21 cellular contexts compared by ENCODE assay signal in the genomic region with DNA sequence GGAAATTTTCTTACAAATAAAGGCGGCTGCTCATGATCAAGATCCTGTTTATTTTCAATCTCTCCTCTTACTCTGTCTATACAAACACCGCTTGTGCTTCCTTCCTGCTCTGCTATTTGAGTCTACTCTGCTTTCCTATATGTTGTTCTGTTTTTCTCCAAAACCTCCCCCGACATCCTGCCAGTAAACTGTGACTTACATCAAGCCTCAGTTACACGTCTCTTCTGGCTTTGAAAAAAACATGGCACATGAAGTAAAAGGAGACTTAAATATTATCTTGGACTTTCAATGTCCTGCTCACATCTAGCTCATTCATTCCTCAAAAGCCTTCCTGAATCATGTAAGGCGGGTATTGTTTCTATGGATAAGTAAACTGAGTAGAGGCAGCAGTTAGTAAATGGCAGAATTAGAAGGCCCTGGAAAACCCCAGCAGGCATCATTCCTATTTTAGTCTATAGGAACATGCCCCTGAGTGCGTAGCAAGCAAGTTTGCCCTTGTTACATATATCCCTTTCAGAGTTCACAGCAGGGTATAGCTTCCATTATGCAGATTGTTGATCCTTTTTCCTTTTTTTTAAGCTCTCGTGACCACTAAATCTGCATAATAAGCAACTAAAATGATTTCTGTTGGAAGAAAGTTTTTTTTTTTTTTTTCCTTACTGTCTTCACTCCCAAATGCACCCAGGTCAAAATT.
A peak's percentile ranks its signal among the peaks of the same experiment; 100 is the strongest.
DNase-seq lines count a peak whose midpoint lies in the region; ATAC-seq and TF ChIP-seq lines count a peak whose summit lies in the region.
"Had no signal": no experiment of that assay in that cellular context is flagged by ENCODE, and none has a peak within 500 bp of the region (broad histone marks: within the 10 kb centered on the region; RNA-seq: fewer than 3 reads in every experiment).

No MANE protein-coding gene starts in this region.

- H3K9me3 ChIP-seq in HUES64 (ENCODE audit: insufficient read depth, low read depth, low read length) (no peaks in the 10 kb centered on the region; the same call in 1 of the 2 replicates), fibroblast of lung (ENCODE audit: control insufficient read depth, insufficient read depth, low read depth, low read length) (no peaks in the 10 kb centered on the region), neuronal stem cell (replicated peaks in 1 of 2; ENCODE audit: control insufficient read depth in 2 of 2, insufficient read depth in 1 of 2, low read depth in 1 of 2, low read length in 2 of 2) (peaks cover 4 to 5% of the 10 kb centered on the region in 2 donors), MM.1S (replicated peaks; ENCODE audit: insufficient read depth, low read length) (no peaks in the 10 kb centered on the region)
- H3K9me3 ChIP-seq: SJCRH30 had no signal

- no peak overlapping the region for H3K14ac ChIP-seq in neuronal stem cell (ENCODE audit: low read length)

- H3K79me2 ChIP-seq in fibroblast of lung (ENCODE audit: control insufficient read depth, insufficient read depth, low read length) (no peaks in the 10 kb centered on the region), MM.1S (ENCODE audit: low read length) (no peaks in the 10 kb centered on the region)

- no peak overlapping the region for H2AK5ac ChIP-seq in neuronal stem cell (ENCODE audit: low read depth, low read length)

- H4K20me1 ChIP-seq in fibroblast of lung (ENCODE audit: control insufficient read depth, extremely low read depth, insufficient read depth, low read length) (no peaks in the 10 kb centered on the region), MM.1S (ENCODE audit: insufficient read depth, low read length) (no peaks in the 10 kb centered on the region)

- H3K4ac ChIP-seq in neuronal stem cell (ENCODE audit: low read length), result no peak overlapping the region

- no peaks in the 10 kb centered on the region for H3K79me1 ChIP-seq in neuronal stem cell (ENCODE audit: low read depth, low read length)

- H3K4me2 ChIP-seq in fibroblast of lung (ENCODE audit: extremely low read depth, insufficient read depth, low read length) (no peak overlapping the region), neuronal stem cell (ENCODE audit: insufficient read depth, low read length, poor library complexity, severe bottlenecking) (no peak overlapping the region), MM.1S (ENCODE audit: low read depth, low read length) (no peak overlapping the region)

- no peak overlapping the region for H4K91ac ChIP-seq in neuronal stem cell (ENCODE audit: low read depth, low read length, poor library complexity)

- POLR2A ChIA-PET in GM10248 (lab: Yijun Ruan, JAX), result no interaction called here

- peaks cover 20% of the 10 kb centered on the region for H3K4me1 ChIP-seq in HUES64 (ENCODE audit: insufficient read depth, low read length)
- H3K4me1 ChIP-seq in fibroblast of lung (ENCODE audit: control insufficient read depth, extremely low read depth, insufficient read depth, low read length), result no peaks in the 10 kb centered on the region
- H3K4me1 ChIP-seq in neuronal stem cell (ENCODE audit: control insufficient read depth in 2 of 2, insufficient read depth in 1 of 2, low read depth in 1 of 2, low read length in 2 of 2), result peaks cover 6 to 19% of the 10 kb centered on the region in 2 donors
- H3K4me1 ChIP-seq in MM.1S (ENCODE audit: low read length), result no peaks in the 10 kb centered on the region
- H3K4me1 ChIP-seq: esophagus squamous epithelium, SJCRH30 had no signal

- H4K8ac ChIP-seq in neuronal stem cell (ENCODE audit: low read depth, low read length), result no peak overlapping the region

- H2BK15ac ChIP-seq in neuronal stem cell (ENCODE audit: low read length), result no peak overlapping the region

- no peak overlapping the region for H2BK12ac ChIP-seq in neuronal stem cell (ENCODE audit: low read length)

- ATAC-seq in GM18868 (IDR thresholded peaks at IDR 0.05; ENCODE audit: unreplicated experiment), result peak; percentile 56
- ATAC-seq: heart left ventricle; left colon; stimulated activated naive B cell treated with anti-CD40 and anti-IgM and Interleukin-4, amounts not matched to agents 10 μg/mL and 1 μg/mL and 100 μg/mL, for 72 hours had no signal

- H3K9me2 ChIP-seq in MM.1S (replicated peaks; ENCODE audit: insufficient read depth, low read length), result no peaks in the 10 kb centered on the region

- H3K27me3 ChIP-seq in HUES64 (ENCODE audit: insufficient read depth, low read length) (peaks cover 49% of the 10 kb centered on the region), fibroblast of lung (ENCODE audit: control insufficient read depth, insufficient read depth, low read length) (no peaks in the 10 kb centered on the region), neuronal stem cell (ENCODE audit: control insufficient read depth in 3 of 3, insufficient read depth in 3 of 3, low read depth in 1 of 3, low read length in 3 of 3) (no peaks in the 10 kb centered on the region), MM.1S (replicated peaks; ENCODE audit: insufficient read depth, low read length) (no peaks in the 10 kb centered on the region)
- H3K27me3 ChIP-seq: esophagus squamous epithelium, heart left ventricle, SJCRH30 had no signal

- H3K4me3 ChIP-seq in HUES64 (ENCODE audit: low read length) (peak overlapping the region; percentile 15), fibroblast of lung (replicated peaks in 1 of 4; ENCODE audit: control extremely low read depth in 1 of 4, insufficient read depth in 1 of 4, low read depth in 3 of 4, low read length in 4 of 4) (no peak overlapping the region), neuronal stem cell (ENCODE audit: low read length in 2 of 2) (peak overlapping the region in 1 of 2 donors; percentile 2), MM.1S (ENCODE audit: low read length) (no peak overlapping the region)
- H3K4me3 ChIP-seq: coronary artery, esophagus squamous epithelium, SJCRH30 had no signal

- H2AFZ ChIP-seq in fibroblast of lung (ENCODE audit: low read length), result peak overlapping the region; percentile 66
- peak overlapping the region; percentile 62 for H2AFZ ChIP-seq in neuronal stem cell (ENCODE audit: low read length)
- no peak overlapping the region for H2AFZ ChIP-seq in MM.1S (ENCODE audit: low read length)

- no peak overlapping the region for H2BK120ac ChIP-seq in neuronal stem cell (ENCODE audit: low read depth, low read length)

- CTCF ChIA-PET in GM10248 (lab: Yijun Ruan, JAX), result interaction anchor here (1.5 kb wide), 1 partner anchor 32 kb away, joined by 3 read pairs; no protein-coding TSS in a partner anchor

- H3K27ac ChIP-seq in HUES64 (ENCODE audit: low read depth, low read length) (peak overlapping the region; percentile 68; the same call in 1 of the 2 replicates), fibroblast of lung (ENCODE audit: insufficient read depth, low read length) (no peak overlapping the region), neuronal stem cell (replicated peaks; ENCODE audit: low read length) (no peak overlapping the region), MM.1S (ENCODE audit: low read length) (no peak overlapping the region)
- H3K27ac ChIP-seq: coronary artery, esophagus squamous epithelium, SJCRH30 had no signal

- H3K23ac ChIP-seq in neuronal stem cell (ENCODE audit: low read depth, low read length, poor library complexity), result no peak overlapping the region

- no peak overlapping the region for H2BK5ac ChIP-seq in neuronal stem cell (ENCODE audit: low read length)

- DNase-seq in fibroblast of lung (ENCODE audit: low read depth in 2 of 2) (no peak), neuronal stem cell (ENCODE audit: low spot score) (no peak), NCI-H446 treated with DMSO at 0.1 percent for 48 hours (lab: John Stamatoyannopoulos, UW) (no peak), MM.1S (no peak), NCI-H510A (lab: John Stamatoyannopoulos, UW) (no peak), GM10248 (ENCODE audit: extremely low spot score) (no peak)
- DNase-seq: activated CD4-positive, alpha-beta T cell treated with anti-CD3 and anti-CD28 coated beads for 1 hour; activated CD8-positive, alpha-beta memory T cell treated with anti-CD3 and anti-CD28 coated beads, Interleukin-2, amount 50 U/mL, for 4 hours; activated naive CD4-positive, alpha-beta T cell; esophagus squamous epithelium; heart left ventricle; left colon; NCI-H187; NCI-H510A treated with DMSO at 0.1 percent for 48 hours; SJCRH30; stimulated activated CD4-positive, alpha-beta T cell treated with anti-CD3 and anti-CD28 coated beads, Interleukin-12 subunit alpha, Interleukin-12 subunit beta, amount 100 ng/mL, for 4 hours; stimulated activated naive B cell treated with anti-CD40 and anti-IgM and Interleukin-4, amounts not matched to agents 10 μg/mL and 1 μg/mL and 100 μg/mL, for 72 hours; T-helper 9 cell had no signal

- WGBS in HUES64, result 6% methylated on average over 7 of the region's 7 CpGs
- no CpG with 5 or more reads among the region's 7 CpGs for WGBS in neuronal stem cell (ENCODE audit: extremely low coverage in 2 of 2, insufficient read length in 2 of 2, insufficient replicate concordance in 1 of 2), 2 donors

- H3K36me3 ChIP-seq in HUES64 (ENCODE audit: insufficient read depth, low read length) (no peaks in the 10 kb centered on the region), fibroblast of lung (ENCODE audit: control insufficient read depth, insufficient read depth, low read length) (no peaks in the 10 kb centered on the region), neuronal stem cell (replicated peaks in 1 of 2; ENCODE audit: control insufficient read depth in 2 of 2, insufficient read depth in 2 of 2, low read length in 2 of 2) (no peaks in the 10 kb centered on the region), MM.1S (replicated peaks; ENCODE audit: insufficient read depth, low read length) (no peaks in the 10 kb centered on the region)
- H3K36me3 ChIP-seq: esophagus squamous epithelium, heart left ventricle, SJCRH30 had no signal

- no peaks in the 10 kb centered on the region for H3F3A ChIP-seq in MM.1S (ENCODE audit: insufficient read depth, low read length)

- TF ChIP-seq CTCF in fibroblast of lung (conservative IDR thresholded peaks at IDR 0.05 in 1 of 2, IDR thresholded peaks at IDR 0.05 in 1 of 2; ENCODE audit: low read depth in 1 of 2, low read length in 2 of 2) (no peak), MM.1S (IDR thresholded peaks at IDR 0.05; ENCODE audit: low read length) (no peak), GM10248 (IDR thresholded peaks at IDR 0.05; ENCODE audit: control extremely low read depth, extremely low read depth, low read depth, missing control alignments) (no peak)

- H3K18ac ChIP-seq in neuronal stem cell (ENCODE audit: low read length), result no peak overlapping the region

- H3K9ac ChIP-seq in HUES64 (ENCODE audit: low read depth, low read length) (no peak overlapping the region), fibroblast of lung (ENCODE audit: insufficient read depth, low read length) (no peak overlapping the region), neuronal stem cell (ENCODE audit: low read depth, low read length, poor library complexity) (no peak overlapping the region), MM.1S (ENCODE audit: low read length) (no peak overlapping the region)
